In genomic region chr9:135607401-135608293, GRCh38 we compare ENCODE assay signal across 29 cellular contexts. TPM values are rescaled to one million over a fixed set of nuclear protein-coding genes. Genes with fewer than 3 reads are reported as not detected.
A peak's percentile ranks its signal among the peaks of the same experiment; 100 is the strongest.
DNase-seq lines count a peak whose midpoint lies in the region; ATAC-seq, FAIRE-seq and TF ChIP-seq lines count a peak whose summit lies in the region.
"Had no signal": no experiment of that assay in that cellular context is flagged by ENCODE, and none has a peak within 500 bp of the region (broad histone marks: within the 10 kb centered on the region; RNA-seq: fewer than 3 reads in every experiment).

No MANE protein-coding gene starts in this region.

- no peak overlapping the region for H3K4me2 ChIP-seq in PC-9

- 70% methylated on average over 25 of the region's 25 CpGs for WGBS in heart right ventricle, 2 donors

- H3K27me3 Mint-ChIP-seq in chondrocyte (ENCODE audit: low read depth): peaks cover 10% of the 10 kb centered on the region
- H3K27me3 Mint-ChIP-seq in mesothelial cell of epicardium (ENCODE audit: low read depth): peaks cover 1% of the 10 kb centered on the region
- H3K27me3 Mint-ChIP-seq in endothelial cell (ENCODE audit: unreplicated experiment): peaks cover 12% of the 10 kb centered on the region

- H3K27ac ChIP-seq in left ventricle myocardium inferior (replicated peaks) (no peak overlapping the region), heart right ventricle (no peak overlapping the region), vagina (no peak overlapping the region), PC-9 (no peak overlapping the region)
- H3K27ac ChIP-seq: C4-2B, lower lobe of right lung, VCaP had no signal

- H3F3A ChIP-seq in PC-9 (ENCODE audit: insufficient read depth, low read depth): no peaks in the 10 kb centered on the region

- no peaks in the 10 kb centered on the region for H3K9me2 ChIP-seq in PC-9 (ENCODE audit: insufficient read depth)

- H3K4me1 Mint-ChIP-seq in chondrocyte (ENCODE audit: low read depth) (no peaks in the 10 kb centered on the region), mesothelial cell of epicardium (no peaks in the 10 kb centered on the region), endothelial cell (ENCODE audit: unreplicated experiment) (no peaks in the 10 kb centered on the region)

- H3K4me3 Mint-ChIP-seq in chondrocyte (ENCODE audit: unreplicated experiment): no peak overlapping the region
- no peak overlapping the region for H3K4me3 Mint-ChIP-seq in mesothelial cell of epicardium
- H3K4me3 Mint-ChIP-seq in endothelial cell (ENCODE audit: unreplicated experiment): no peak overlapping the region
- H3K4me3 Mint-ChIP-seq: dendritic cell treated with granulocyte-macrophage colony-stimulating factor and Interleukin-4, amounts not matched to agents 40 ng/mL and 50 ng/mL, for 4 days; T-helper 2 cell treated with Interferon-gamma antibody and Interleukin-4, amounts not matched to agents 5 μg/mL and 100 μg/mL, for 36 hours had no signal

- H4K20me1 ChIP-seq in PC-9 (ENCODE audit: insufficient read depth): no peaks in the 10 kb centered on the region

- POLR2A ChIA-PET in PC-9 (lab: Charles Lee; ENCODE audit: unreplicated experiment): no interaction called here

- H2AFZ ChIP-seq in PC-9: no peak overlapping the region

- ATAC-seq in heart right ventricle: no peak
- ATAC-seq: lower lobe of right lung had no signal

- DNase-seq in left ventricle myocardium inferior (peak; percentile 11), heart right ventricle (no peak), chondrocyte (ENCODE audit: low spot score) (peak; percentile 91), mesothelial cell of epicardium (ENCODE audit: low spot score in 2 of 2, unreplicated experiment in 2 of 2) (peak; percentile 15 to 36), vagina (ENCODE audit: extremely low spot score in 2 of 2) (peak; percentile 64 to 81), endothelial cell (ENCODE audit: low spot score) (no peak), PC-9 (no peak), H54 (ENCODE audit: insufficient read length, low spot score) (no peak)
- DNase-seq: activated CD4-positive, alpha-beta T cell treated with anti-CD3 and anti-CD28 coated beads, Interleukin-2, amount 50 U/mL, for 1 hour; activated naive CD4-positive, alpha-beta T cell; activated T-cell treated with anti-CD3 and anti-CD28 coated beads for 4 hours; amygdala; EL; GOT3; lower lobe of right lung; NCI-H1436 treated with DMSO at 0.1 percent for 48 hours; NCI-H510A; nucleus accumbens; retina; stimulated activated CD4-positive, alpha-beta T cell treated with anti-CD3 and anti-CD28 coated beads, Interleukin-12 subunit alpha, Interleukin-12 subunit beta, amount 100 ng/mL, for 4 hours; trophoblast cell had no signal

- TF ChIP-seq CTCF in left ventricle myocardium inferior (IDR thresholded peaks at IDR 0.05; ENCODE audit: borderline replicate concordance) (no peak), heart right ventricle (IDR thresholded peaks at IDR 0.05) (no peak), chondrocyte (IDR thresholded peaks at IDR 0.05) (no peak), mesothelial cell of epicardium (IDR thresholded peaks at IDR 0.05; ENCODE audit: unreplicated experiment) (no peak), vagina (IDR thresholded peaks at IDR 0.05) (no peak), endothelial cell (IDR thresholded peaks at IDR 0.05; ENCODE audit: unreplicated experiment) (no peak), PC-9 (conservative IDR thresholded peaks at IDR 0.05) (no peak)

- no TSS peak for BruUV-seq in PC-9 (replicated peaks; lab: Mats Ljungman, UMichigan)

- H3K9me3 Mint-ChIP-seq in chondrocyte (ENCODE audit: low read depth) (no peaks in the 10 kb centered on the region), mesothelial cell of epicardium (no peaks in the 10 kb centered on the region), endothelial cell (ENCODE audit: unreplicated experiment) (no peaks in the 10 kb centered on the region)
- H3K9me3 Mint-ChIP-seq: dendritic cell treated with granulocyte-macrophage colony-stimulating factor and Interleukin-4, amounts not matched to agents 40 ng/mL and 50 ng/mL, for 4 days; T-helper 2 cell treated with Interferon-gamma antibody and Interleukin-4, amounts not matched to agents 5 μg/mL and 100 μg/mL, for 36 hours had no signal

- H3K36me3 ChIP-seq in left ventricle myocardium inferior (no peaks in the 10 kb centered on the region), heart right ventricle (no peaks in the 10 kb centered on the region), vagina (no peaks in the 10 kb centered on the region), PC-9 (ENCODE audit: low read depth) (no peaks in the 10 kb centered on the region)
- H3K36me3 ChIP-seq: lower lobe of right lung had no signal

- no peaks in the 10 kb centered on the region for H3K9me3 ChIP-seq in left ventricle myocardium inferior (replicated peaks)
- no peaks in the 10 kb centered on the region for H3K9me3 ChIP-seq in heart right ventricle
- no peaks in the 10 kb centered on the region for H3K9me3 ChIP-seq in vagina
- no peaks in the 10 kb centered on the region for H3K9me3 ChIP-seq in PC-9 (ENCODE audit: insufficient read depth, low read depth)
- H3K9me3 ChIP-seq: lower lobe of right lung had no signal

- H3K36me3 Mint-ChIP-seq in chondrocyte (ENCODE audit: low read depth) (no peaks in the 10 kb centered on the region), mesothelial cell of epicardium (no peaks in the 10 kb centered on the region), endothelial cell (ENCODE audit: low read depth, unreplicated experiment) (peaks cover 4% of the 10 kb centered on the region)

- FAIRE-seq in H54 (lab: Jason Lieb, UNC): no peak
- FAIRE-seq: D721Med, endothelial cell of umbilical vein had no signal

- peaks cover 57% of the 10 kb centered on the region for H3K27me3 ChIP-seq in left ventricle myocardium inferior (ENCODE audit: low read depth)
- H3K27me3 ChIP-seq in heart right ventricle: peaks cover 0 to 24% (median 8%) of the 10 kb centered on the region in 7 donors
- no peaks in the 10 kb centered on the region for H3K27me3 ChIP-seq in vagina
- H3K27me3 ChIP-seq in PC-9 (ENCODE audit: insufficient read depth, low read depth): peaks cover 50% of the 10 kb centered on the region

- intact Hi-C loops in left ventricle myocardium inferior (cut with micrococcal nuclease) (no loop called here), heart right ventricle (cut with DNase I) (loop anchor here in 5 of 10 donors (10.0 kb wide), 2 partner anchors 517 to 677 kb away; no protein-coding TSS in a partner anchor), vagina (cut with DNase I) (no loop called here), PC-9 (cut with micrococcal nuclease; ENCODE audit: unreplicated experiment) (no loop called here)

- CTCF ChIA-PET in PC-9 (lab: Charles Lee): no interaction called here

- peaks cover 3% of the 10 kb centered on the region for H3K4me1 ChIP-seq in left ventricle myocardium inferior
- no peaks in the 10 kb centered on the region for H3K4me1 ChIP-seq in heart right ventricle
- H3K4me1 ChIP-seq in vagina: no peaks in the 10 kb centered on the region
- H3K4me1 ChIP-seq in PC-9 (replicated peaks; ENCODE audit: insufficient read depth): no peaks in the 10 kb centered on the region
- H3K4me1 ChIP-seq: lower lobe of right lung had no signal

- no peak overlapping the region for H3K27ac Mint-ChIP-seq in chondrocyte (ENCODE audit: unreplicated experiment)
- H3K27ac Mint-ChIP-seq in mesothelial cell of epicardium: no peak overlapping the region
- no peak overlapping the region for H3K27ac Mint-ChIP-seq in endothelial cell (ENCODE audit: unreplicated experiment)
- H3K27ac Mint-ChIP-seq: dendritic cell treated with granulocyte-macrophage colony-stimulating factor and Interleukin-4, amounts not matched to agents 40 ng/mL and 50 ng/mL, for 4 days; T-helper 2 cell treated with Interferon-gamma antibody and Interleukin-4, amounts not matched to agents 5 μg/mL and 100 μg/mL, for 36 hours had no signal

- H3K4me3 ChIP-seq in left ventricle myocardium inferior: no peak overlapping the region
- H3K4me3 ChIP-seq in heart right ventricle: no peak overlapping the region
- no peak overlapping the region for H3K4me3 ChIP-seq in vagina
- H3K4me3 ChIP-seq in PC-9: no peak overlapping the region
- H3K4me3 ChIP-seq: lower lobe of right lung had no signal

- TF ChIP-seq POLR2A in vagina (IDR thresholded peaks at IDR 0.05): no peak
- no peak for TF ChIP-seq POLR2A in H54 (IDR thresholded peaks at IDR 0.05; ENCODE audit: low read depth, low read length)

- H3K79me2 ChIP-seq in PC-9 (ENCODE audit: low read depth): no peaks in the 10 kb centered on the region

RNA-seq across cellular contexts. Expression of gene GLT6D1, which starts 31.7 kb away (rescaled TPM):
- total RNA-seq in left ventricle myocardium inferior: not detected
- not detected for total RNA-seq in heart right ventricle
- not detected for polyA plus RNA-seq in heart right ventricle
- not detected in 3 replicates for total RNA-seq in chondrocyte
- not detected in 3 replicates for total RNA-seq in mesothelial cell of epicardium
- not detected for total RNA-seq in vagina
- not detected for total RNA-seq in endothelial cell (ENCODE audit: unreplicated experiment)
- not detected in 2 replicates for total RNA-seq in PC-9 (2021)
- total RNA-seq: bronchial epithelial cell, endothelial cell of umbilical vein, lower lobe of right lung, MCF 10A had no signal
- polyA plus RNA-seq: endothelial cell of umbilical vein had no signal

RNA-seq across cellular contexts. Expression of gene PAEP, which starts 46.1 kb away (rescaled TPM):
- total RNA-seq in left ventricle myocardium inferior (not detected), heart right ventricle (not detected), chondrocyte (not detected in 3 replicates), mesothelial cell of epicardium (not detected in 3 replicates), vagina (not detected), endothelial cell (ENCODE audit: unreplicated experiment) (not detected), PC-9 (2021) (not detected in 2 replicates)
- polyA plus RNA-seq in heart right ventricle: not detected
- total RNA-seq: bronchial epithelial cell, endothelial cell of umbilical vein, lower lobe of right lung, MCF 10A had no signal
- polyA plus RNA-seq: endothelial cell of umbilical vein had no signal

RNA-seq across cellular contexts. Expression of gene LCN9, which starts 55.5 kb away (rescaled TPM):
- not detected for total RNA-seq in left ventricle myocardium inferior
- not detected for total RNA-seq in heart right ventricle
- not detected for polyA plus RNA-seq in heart right ventricle
- total RNA-seq in chondrocyte: 1.8 to 2.0 TPM in 2 of 3 replicates, not detected in the other
- total RNA-seq in mesothelial cell of epicardium: 0.97 to 1.7 TPM (median 1.4 TPM) in 3 replicates
- total RNA-seq in vagina: not detected
- total RNA-seq in endothelial cell (ENCODE audit: unreplicated experiment): not detected
- not detected in 2 replicates for total RNA-seq in PC-9 (2021)
- total RNA-seq: bronchial epithelial cell, endothelial cell of umbilical vein, lower lobe of right lung, MCF 10A had no signal
- polyA plus RNA-seq: endothelial cell of umbilical vein had no signal

Comparison
In these comparisons a context has a peak if more than half of its experiments do, and no peak if none do; other contexts are left out.
1. DNase-seq: peak in left ventricle myocardium inferior (single experiment), chondrocyte (single experiment), mesothelial cell of epicardium (2 of 2) and vagina (2 of 2); none in heart right ventricle (0 of 2), endothelial cell (single experiment), PC-9 (0 of 2) and H54 (single experiment).